ENCODE assay signal across 1 cellular context in the genomic region with DNA sequence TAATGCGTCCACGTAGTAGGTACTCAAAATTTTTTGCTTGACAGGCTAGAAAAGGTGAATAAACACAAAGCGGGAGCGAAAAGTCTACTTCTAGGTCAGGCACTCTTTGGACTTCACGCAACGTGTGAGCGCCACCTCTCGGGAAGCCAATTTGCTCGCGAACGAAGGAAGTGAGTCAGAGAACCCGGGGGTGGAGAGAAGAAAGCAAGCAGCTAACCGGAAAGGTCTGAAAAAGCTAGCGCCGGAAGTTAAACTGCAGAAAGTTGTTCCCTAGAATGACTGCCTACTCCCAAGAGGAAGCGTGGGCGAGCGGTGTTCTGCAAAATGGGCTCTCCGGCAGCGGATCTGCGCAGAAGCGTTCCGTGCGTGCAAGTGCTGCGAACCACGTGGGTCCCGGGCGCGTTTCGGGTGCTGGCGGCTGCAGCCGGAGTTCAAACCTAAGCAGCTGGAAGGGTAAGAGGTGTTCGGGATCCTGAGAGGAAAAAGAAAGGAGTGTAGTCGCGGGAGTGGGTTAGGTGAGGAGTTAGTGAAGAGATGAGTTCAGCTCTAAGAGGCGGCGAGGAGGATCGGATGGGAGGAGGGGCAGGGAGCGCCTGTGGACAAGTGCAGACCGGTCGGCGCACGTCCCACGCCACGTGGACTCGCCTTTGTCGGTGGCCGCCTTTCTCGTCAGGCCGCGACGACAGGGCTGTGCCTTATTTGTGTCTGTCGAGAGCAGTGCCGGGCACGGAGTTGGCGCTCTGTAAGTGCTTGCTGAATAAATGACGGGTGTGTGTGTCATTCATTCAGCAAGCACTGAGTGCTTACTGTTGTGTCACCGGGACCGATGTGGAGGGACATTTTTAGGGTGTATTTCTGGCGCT.
TF ChIP-seq lines count a peak whose summit lies in the region.

TSS of gene NME1 (plus strand) at position 350 of the 863 bp plus-strand sequence. CDS start 2,096 bp downstream, outside the sequence.

TF ChIP-seq in K562, 482 proteins besides CTCF, POLR2A, EP300 and RAD21 (continued from another document and continues in another):
- TF ChIP-seq ZBTB7A (IDR thresholded peaks at IDR 0.05; ENCODE audit: borderline replicate concordance, control insufficient read depth, low read depth, low read length) = no peak
- TF ChIP-seq ZNF280A (IDR thresholded peaks at IDR 0.05; ENCODE audit: low read depth, partially characterized antibody) = no peak
- peak; percentile 26; the same call in 1 of the 2 replicates for TF ChIP-seq RUNX1 (IDR thresholded peaks at IDR 0.05; ENCODE audit: low read depth)
- no peak for TF ChIP-seq ZNF778 (CRISPR knock-in tag; IDR thresholded peaks at IDR 0.05)
- TF ChIP-seq ZNF449 (CRISPR knock-in tag; IDR thresholded peaks at IDR 0.05) = no peak
- TF ChIP-seq MEF2D (tag; conservative IDR thresholded peaks at IDR 0.05; ENCODE audit: low read depth) = peak; percentile 80
- TF ChIP-seq BRF1 (IDR thresholded peaks at IDR 0.05; ENCODE audit: borderline replicate concordance, extremely low read depth, insufficient read length) = no peak
- no peak for TF ChIP-seq SLC30A9 (CRISPR knock-in tag; IDR thresholded peaks at IDR 0.05)
- no peak for TF ChIP-seq ZNF253 (CRISPR knock-in tag; conservative IDR thresholded peaks at IDR 0.05)
- TF ChIP-seq, protein P1, sequence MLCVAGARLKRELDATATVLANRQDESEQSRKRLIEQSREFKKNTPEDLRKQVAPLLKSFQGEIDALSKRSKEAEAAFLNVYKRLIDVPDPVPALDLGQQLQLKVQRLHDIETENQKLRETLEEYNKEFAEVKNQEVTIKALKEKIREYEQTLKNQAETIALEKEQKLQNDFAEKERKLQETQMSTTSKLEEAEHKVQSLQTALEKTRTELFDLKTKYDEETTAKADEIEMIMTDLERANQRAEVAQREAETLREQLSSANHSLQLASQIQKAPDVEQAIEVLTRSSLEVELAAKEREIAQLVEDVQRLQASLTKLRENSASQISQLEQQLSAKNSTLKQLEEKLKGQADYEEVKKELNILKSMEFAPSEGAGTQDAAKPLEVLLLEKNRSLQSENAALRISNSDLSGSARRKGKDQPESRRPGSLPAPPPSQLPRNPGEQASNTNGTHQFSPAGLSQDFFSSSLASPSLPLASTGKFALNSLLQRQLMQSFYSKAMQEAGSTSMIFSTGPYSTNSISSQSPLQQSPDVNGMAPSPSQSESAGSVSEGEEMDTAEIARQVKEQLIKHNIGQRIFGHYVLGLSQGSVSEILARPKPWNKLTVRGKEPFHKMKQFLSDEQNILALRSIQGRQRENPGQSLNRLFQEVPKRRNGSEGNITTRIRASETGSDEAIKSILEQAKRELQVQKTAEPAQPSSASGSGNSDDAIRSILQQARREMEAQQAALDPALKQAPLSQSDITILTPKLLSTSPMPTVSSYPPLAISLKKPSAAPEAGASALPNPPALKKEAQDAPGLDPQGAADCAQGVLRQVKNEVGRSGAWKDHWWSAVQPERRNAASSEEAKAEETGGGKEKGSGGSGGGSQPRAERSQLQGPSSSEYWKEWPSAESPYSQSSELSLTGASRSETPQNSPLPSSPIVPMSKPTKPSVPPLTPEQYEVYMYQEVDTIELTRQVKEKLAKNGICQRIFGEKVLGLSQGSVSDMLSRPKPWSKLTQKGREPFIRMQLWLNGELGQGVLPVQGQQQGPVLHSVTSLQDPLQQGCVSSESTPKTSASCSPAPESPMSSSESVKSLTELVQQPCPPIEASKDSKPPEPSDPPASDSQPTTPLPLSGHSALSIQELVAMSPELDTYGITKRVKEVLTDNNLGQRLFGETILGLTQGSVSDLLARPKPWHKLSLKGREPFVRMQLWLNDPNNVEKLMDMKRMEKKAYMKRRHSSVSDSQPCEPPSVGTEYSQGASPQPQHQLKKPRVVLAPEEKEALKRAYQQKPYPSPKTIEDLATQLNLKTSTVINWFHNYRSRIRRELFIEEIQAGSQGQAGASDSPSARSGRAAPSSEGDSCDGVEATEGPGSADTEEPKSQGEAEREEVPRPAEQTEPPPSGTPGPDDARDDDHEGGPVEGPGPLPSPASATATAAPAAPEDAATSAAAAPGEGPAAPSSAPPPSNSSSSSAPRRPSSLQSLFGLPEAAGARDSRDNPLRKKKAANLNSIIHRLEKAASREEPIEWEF (CRISPR knock-in tag; IDR thresholded peaks at IDR 0.05) = no peak
- 0 out of 2 replicates have a peak, but pooled peaks have one; percentile 13 for TF ChIP-seq ZBTB17 (CRISPR knock-in tag; IDR thresholded peaks at IDR 0.05)
- TF ChIP-seq, protein P2, sequence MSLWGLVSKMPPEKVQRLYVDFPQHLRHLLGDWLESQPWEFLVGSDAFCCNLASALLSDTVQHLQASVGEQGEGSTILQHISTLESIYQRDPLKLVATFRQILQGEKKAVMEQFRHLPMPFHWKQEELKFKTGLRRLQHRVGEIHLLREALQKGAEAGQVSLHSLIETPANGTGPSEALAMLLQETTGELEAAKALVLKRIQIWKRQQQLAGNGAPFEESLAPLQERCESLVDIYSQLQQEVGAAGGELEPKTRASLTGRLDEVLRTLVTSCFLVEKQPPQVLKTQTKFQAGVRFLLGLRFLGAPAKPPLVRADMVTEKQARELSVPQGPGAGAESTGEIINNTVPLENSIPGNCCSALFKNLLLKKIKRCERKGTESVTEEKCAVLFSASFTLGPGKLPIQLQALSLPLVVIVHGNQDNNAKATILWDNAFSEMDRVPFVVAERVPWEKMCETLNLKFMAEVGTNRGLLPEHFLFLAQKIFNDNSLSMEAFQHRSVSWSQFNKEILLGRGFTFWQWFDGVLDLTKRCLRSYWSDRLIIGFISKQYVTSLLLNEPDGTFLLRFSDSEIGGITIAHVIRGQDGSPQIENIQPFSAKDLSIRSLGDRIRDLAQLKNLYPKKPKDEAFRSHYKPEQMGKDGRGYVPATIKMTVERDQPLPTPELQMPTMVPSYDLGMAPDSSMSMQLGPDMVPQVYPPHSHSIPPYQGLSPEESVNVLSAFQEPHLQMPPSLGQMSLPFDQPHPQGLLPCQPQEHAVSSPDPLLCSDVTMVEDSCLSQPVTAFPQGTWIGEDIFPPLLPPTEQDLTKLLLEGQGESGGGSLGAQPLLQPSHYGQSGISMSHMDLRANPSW (CRISPR knock-in tag; IDR thresholded peaks at IDR 0.05) = no peak; the same call in 1 of the 2 replicates
- TF ChIP-seq, protein P3, sequence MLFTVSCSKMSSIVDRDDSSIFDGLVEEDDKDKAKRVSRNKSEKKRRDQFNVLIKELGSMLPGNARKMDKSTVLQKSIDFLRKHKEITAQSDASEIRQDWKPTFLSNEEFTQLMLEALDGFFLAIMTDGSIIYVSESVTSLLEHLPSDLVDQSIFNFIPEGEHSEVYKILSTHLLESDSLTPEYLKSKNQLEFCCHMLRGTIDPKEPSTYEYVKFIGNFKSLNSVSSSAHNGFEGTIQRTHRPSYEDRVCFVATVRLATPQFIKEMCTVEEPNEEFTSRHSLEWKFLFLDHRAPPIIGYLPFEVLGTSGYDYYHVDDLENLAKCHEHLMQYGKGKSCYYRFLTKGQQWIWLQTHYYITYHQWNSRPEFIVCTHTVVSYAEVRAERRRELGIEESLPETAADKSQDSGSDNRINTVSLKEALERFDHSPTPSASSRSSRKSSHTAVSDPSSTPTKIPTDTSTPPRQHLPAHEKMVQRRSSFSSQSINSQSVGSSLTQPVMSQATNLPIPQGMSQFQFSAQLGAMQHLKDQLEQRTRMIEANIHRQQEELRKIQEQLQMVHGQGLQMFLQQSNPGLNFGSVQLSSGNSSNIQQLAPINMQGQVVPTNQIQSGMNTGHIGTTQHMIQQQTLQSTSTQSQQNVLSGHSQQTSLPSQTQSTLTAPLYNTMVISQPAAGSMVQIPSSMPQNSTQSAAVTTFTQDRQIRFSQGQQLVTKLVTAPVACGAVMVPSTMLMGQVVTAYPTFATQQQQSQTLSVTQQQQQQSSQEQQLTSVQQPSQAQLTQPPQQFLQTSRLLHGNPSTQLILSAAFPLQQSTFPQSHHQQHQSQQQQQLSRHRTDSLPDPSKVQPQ (CRISPR knock-in tag; IDR thresholded peaks at IDR 0.05; ENCODE audit: borderline replicate concordance) = no peak
- TF ChIP-seq U2AF2 (optimal IDR thresholded peaks at IDR 0.05; ENCODE audit: low read depth, low read length) = no peak
- peak; percentile 60; the same call in 1 of the 2 replicates for TF ChIP-seq ZBTB9 (CRISPR knock-in tag; IDR thresholded peaks at IDR 0.05)
- no peak; the same call in 1 of the 2 replicates for TF ChIP-seq ZNF445 (CRISPR knock-in tag; IDR thresholded peaks at IDR 0.05; ENCODE audit: low read depth)
- peak; percentile 92; the same call in 1 of the 2 replicates for TF ChIP-seq AFF4 (CRISPR knock-in tag; IDR thresholded peaks at IDR 0.05)
- 0 out of 2 replicates have a peak, but pooled peaks have one; percentile 59 for TF ChIP-seq ZNF589 (CRISPR knock-in tag; IDR thresholded peaks at IDR 0.05; ENCODE audit: low read depth)
- peak; percentile 98 for TF ChIP-seq TAF1 (IDR thresholded peaks at IDR 0.05; ENCODE audit: control insufficient read depth, extremely low read depth, insufficient read depth, low read length, severe bottlenecking)
- no peak for TF ChIP-seq ZNF695 (CRISPR knock-in tag; IDR thresholded peaks at IDR 0.05)
- TF ChIP-seq HDGF (IDR thresholded peaks at IDR 0.05) = no peak
- no peak for TF ChIP-seq TFAM (CRISPR knock-in tag; conservative IDR thresholded peaks at IDR 0.05)
- peak; percentile 91 for TF ChIP-seq NFRKB (IDR thresholded peaks at IDR 0.05; ENCODE audit: low read depth)
- peak; percentile 59; the same call in 1 of the 2 replicates for TF ChIP-seq HMBOX1 (IDR thresholded peaks at IDR 0.05)
- TF ChIP-seq STAG1 (CRISPR knock-in tag; IDR thresholded peaks at IDR 0.05; ENCODE audit: borderline replicate concordance) = no peak; the same call in 1 of the 2 replicates
- no peak for TF ChIP-seq ZSCAN32 (CRISPR knock-in tag; IDR thresholded peaks at IDR 0.05)
- no peak for TF ChIP-seq NR0B1 (IDR thresholded peaks at IDR 0.05; ENCODE audit: partially characterized antibody)
